Comparison of ENCODE assay signal across 8 cellular contexts in the genomic region with DNA sequence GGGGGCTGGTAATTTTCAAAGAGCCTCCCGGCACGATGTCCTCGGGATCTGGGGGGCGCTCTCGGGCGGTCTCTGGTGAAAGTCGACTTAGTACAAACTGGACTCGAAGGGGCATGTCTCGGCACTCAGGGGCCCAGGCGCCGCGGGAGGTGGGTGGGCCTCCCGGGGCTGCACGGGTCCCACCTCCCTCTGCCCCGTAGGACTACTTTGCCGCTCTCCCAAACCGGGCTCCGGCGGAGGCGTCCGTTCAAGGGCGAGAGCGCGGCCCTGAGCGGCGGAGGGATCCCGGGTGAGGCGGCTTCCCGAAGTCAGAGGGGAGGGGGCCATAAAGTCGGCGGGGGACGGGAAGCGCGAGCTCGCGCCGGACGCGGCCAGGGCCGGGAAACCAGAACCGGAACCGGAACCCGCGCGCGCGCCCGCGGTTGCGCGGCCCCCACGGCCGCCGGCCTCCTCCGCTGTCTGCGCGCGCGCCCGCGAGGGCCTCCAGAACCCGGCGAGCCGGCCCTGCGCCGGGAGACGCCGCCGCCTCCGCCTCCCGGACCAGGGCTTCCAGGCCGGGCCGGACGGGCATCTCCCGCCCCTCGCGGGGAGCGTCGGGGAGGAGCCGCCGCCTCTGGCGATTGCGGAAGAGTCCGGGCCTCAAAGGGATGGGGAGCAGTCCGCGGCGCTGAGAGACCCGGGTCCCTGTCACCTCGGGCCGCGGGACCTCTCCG. TPM values are rescaled to one million over a fixed set of nuclear protein-coding genes. Genes with fewer than 3 reads are reported as not detected.
A peak's percentile ranks its signal among the peaks of the same experiment; 100 is the strongest.
DNase-seq lines count a peak whose midpoint lies in the region; ATAC-seq and TF ChIP-seq lines count a peak whose summit lies in the region.

A gene with protein sequence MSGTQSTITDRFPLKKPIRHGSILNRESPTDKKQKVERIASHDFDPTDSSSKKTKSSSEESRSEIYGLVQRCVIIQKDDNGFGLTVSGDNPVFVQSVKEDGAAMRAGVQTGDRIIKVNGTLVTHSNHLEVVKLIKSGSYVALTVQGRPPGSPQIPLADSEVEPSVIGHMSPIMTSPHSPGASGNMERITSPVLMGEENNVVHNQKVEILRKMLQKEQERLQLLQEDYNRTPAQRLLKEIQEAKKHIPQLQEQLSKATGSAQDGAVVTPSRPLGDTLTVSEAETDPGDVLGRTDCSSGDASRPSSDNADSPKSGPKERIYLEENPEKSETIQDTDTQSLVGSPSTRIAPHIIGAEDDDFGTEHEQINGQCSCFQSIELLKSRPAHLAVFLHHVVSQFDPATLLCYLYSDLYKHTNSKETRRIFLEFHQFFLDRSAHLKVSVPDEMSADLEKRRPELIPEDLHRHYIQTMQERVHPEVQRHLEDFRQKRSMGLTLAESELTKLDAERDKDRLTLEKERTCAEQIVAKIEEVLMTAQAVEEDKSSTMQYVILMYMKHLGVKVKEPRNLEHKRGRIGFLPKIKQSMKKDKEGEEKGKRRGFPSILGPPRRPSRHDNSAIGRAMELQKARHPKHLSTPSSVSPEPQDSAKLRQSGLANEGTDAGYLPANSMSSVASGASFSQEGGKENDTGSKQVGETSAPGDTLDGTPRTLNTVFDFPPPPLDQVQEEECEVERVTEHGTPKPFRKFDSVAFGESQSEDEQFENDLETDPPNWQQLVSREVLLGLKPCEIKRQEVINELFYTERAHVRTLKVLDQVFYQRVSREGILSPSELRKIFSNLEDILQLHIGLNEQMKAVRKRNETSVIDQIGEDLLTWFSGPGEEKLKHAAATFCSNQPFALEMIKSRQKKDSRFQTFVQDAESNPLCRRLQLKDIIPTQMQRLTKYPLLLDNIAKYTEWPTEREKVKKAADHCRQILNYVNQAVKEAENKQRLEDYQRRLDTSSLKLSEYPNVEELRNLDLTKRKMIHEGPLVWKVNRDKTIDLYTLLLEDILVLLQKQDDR (N-terminal part only) (plus strand): TSS at position 486 of the 713 bp plus-strand sequence. CDS start 831 bp downstream, outside the sequence.

- peak within 1 kb of the TSS; percentile 96 for H3K4me3 ChIP-seq in SJCRH30
- peak within 1 kb of the TSS; percentile 97 for H3K4me3 ChIP-seq in neural progenitor cell
- peak within 1 kb of the TSS; percentile 81 to 94 (median 88) for H3K4me3 ChIP-seq in stomach

- H3K36me3 Mint-ChIP-seq in neural progenitor cell, result peaks cover 3% of the 10 kb centered on the region

- peak in 1 of 4 donors; percentile 56 for TF ChIP-seq POLR2A in stomach (IDR thresholded peaks at IDR 0.05)

- no peaks in the 10 kb centered on the region for H3K36me3 ChIP-seq in SJCRH30
- no peaks in the 10 kb centered on the region for H3K36me3 ChIP-seq in neural progenitor cell
- no peaks in the 10 kb centered on the region for H3K36me3 ChIP-seq in stomach

- peaks cover 38% of the 10 kb centered on the region for H3F3A ChIP-seq in neural progenitor cell (ENCODE audit: low read depth)

- H3K9me3 ChIP-seq in SJCRH30 (replicated peaks) (no peaks in the 10 kb centered on the region), neural progenitor cell (ENCODE audit: low read depth) (no peaks in the 10 kb centered on the region), stomach (no peaks in the 10 kb centered on the region)

- H4K20me1 ChIP-seq in neural progenitor cell (ENCODE audit: low read depth), result peaks cover 43% of the 10 kb centered on the region

- H3K4me2 ChIP-seq in neural progenitor cell, result peak within 1 kb of the TSS; percentile 92

- peaks cover 44% of the 10 kb centered on the region for H3K79me2 ChIP-seq in neural progenitor cell (ENCODE audit: low read depth)

- H3K27ac Mint-ChIP-seq in neural progenitor cell, result peak within 1 kb of the TSS; percentile 94

- peak within 1 kb of the TSS; percentile 100 for H3K4me3 Mint-ChIP-seq in neural progenitor cell

- H3K27ac ChIP-seq in SJCRH30 (peak within 1 kb of the TSS; percentile 74), foreskin keratinocyte (peak within 1 kb of the TSS; percentile 51), neural progenitor cell (peak within 1 kb of the TSS; percentile 59), stomach (peak within 1 kb of the TSS; percentile 87 to 100 (median 99))

- peak within 1 kb of the TSS; percentile 77 for H2AFZ ChIP-seq in neural progenitor cell (replicated peaks)

- peak within 1 kb of the TSS; percentile 72 for H3K9ac ChIP-seq in neural progenitor cell

- TF ChIP-seq EP300 in stomach (IDR thresholded peaks at IDR 0.05), result no peak

- WGBS in stomach, 5 donors, result 0 to 1% (median 0%) methylated on average over 25 to 92 of the region's 92 CpGs

- H3K27me3 Mint-ChIP-seq in neural progenitor cell (ENCODE audit: insufficient read depth, low read depth), result no peaks in the 10 kb centered on the region

- peak; percentile 65 for ATAC-seq in GM21529 (IDR thresholded peaks at IDR 0.05; ENCODE audit: unreplicated experiment)
- ATAC-seq in foreskin keratinocyte, result peak; percentile 67

- intact Hi-C loops in stomach (cut with DNase I; ENCODE audit: low total_unique reads), result no loop called here

- TF ChIP-seq CTCF in foreskin keratinocyte (conservative IDR thresholded peaks at IDR 0.05), result peak; percentile 50
- peak; percentile 61 for TF ChIP-seq CTCF in neural progenitor cell (IDR thresholded peaks at IDR 0.05)
- no peak for TF ChIP-seq CTCF in stomach (IDR thresholded peaks at IDR 0.05)

- peaks cover 2% of the 10 kb centered on the region for H3K9me3 Mint-ChIP-seq in neural progenitor cell

- H3K4me1 Mint-ChIP-seq in neural progenitor cell, result peaks cover 31% of the 10 kb centered on the region

- peak; percentile 66 for DNase-seq in DMS114 treated with DMSO at 0.1 percent for 48 hours (lab: John Stamatoyannopoulos, UW; ENCODE audit: unreplicated experiment)
- peak; percentile 75 to 81 for DNase-seq in Kasumi-1 (lab: John Stamatoyannopoulos, UW)
- DNase-seq in SJCRH30, result peak; percentile 86 to 91
- peak; percentile 30 to 53 (median 46) for DNase-seq in activated naive CD4-positive, alpha-beta T cell (lab: John Stamatoyannopoulos, UW)
- peak; percentile 80 to 87 for DNase-seq in foreskin keratinocyte
- DNase-seq in neural progenitor cell (ENCODE audit: low spot score), result peak; percentile 97
- DNase-seq in stomach, result peak; percentile 96

- peaks cover 21% of the 10 kb centered on the region for H3K4me1 ChIP-seq in SJCRH30
- H3K4me1 ChIP-seq in foreskin keratinocyte, result peaks cover 28% of the 10 kb centered on the region
- peaks cover 25% of the 10 kb centered on the region for H3K4me1 ChIP-seq in neural progenitor cell
- peaks cover 12 to 80% (median 64%) of the 10 kb centered on the region in 4 donors for H3K4me1 ChIP-seq in stomach

- H3K27me3 ChIP-seq in SJCRH30 (no peaks in the 10 kb centered on the region), foreskin keratinocyte (no peaks in the 10 kb centered on the region), neural progenitor cell (no peaks in the 10 kb centered on the region), stomach (no peaks in the 10 kb centered on the region)

RNA-seq across cellular contexts. Expression of the gene that starts here (rescaled TPM):
- 34.0 and 36.2 TPM in 2 replicates for total RNA-seq in SJCRH30 (2014; rRNA removed; shearing (Covaris generic))
- total RNA-seq in foreskin keratinocyte (61.3 and 66.7 TPM in 2 replicates), neural progenitor cell (ENCODE audit: low replicate concordance) (24.9 and 31.3 TPM in 2 replicates), stomach (100 to 1,000 TPM in 2 of 5 donors, 10 to 100 TPM in 3; 30.4 to 186 (median 97.7) TPM)
- polyA plus RNA-seq in foreskin keratinocyte (7.2 and 8.2 TPM in 2 replicates), stomach (10 to 100 TPM; 11.5 to 23.5 (median 21.2) TPM)

Comparison
In these comparisons a context has a peak if more than half of its experiments do, and no peak if none do; other contexts are left out.
1. Peak in every context shown above with its lines: DNase-seq, ATAC-seq, H3K4me3 ChIP-seq and H3K27ac ChIP-seq.
2. DNase-seq: peak in every context shown above with its lines; median percentile 97 in neural progenitor cell; 96 in stomach; 88 in SJCRH30; 84 in foreskin keratinocyte; 78 in Kasumi-1; 66 in DMS114 treated with DMSO at 0.1 percent for 48 hours; 46 in activated naive CD4-positive, alpha-beta T cell.
3. CTCF ChIP-seq: peak in foreskin keratinocyte (single experiment) and neural progenitor cell (single experiment); none in stomach (0 of 7).